In the genomic region with DNA sequence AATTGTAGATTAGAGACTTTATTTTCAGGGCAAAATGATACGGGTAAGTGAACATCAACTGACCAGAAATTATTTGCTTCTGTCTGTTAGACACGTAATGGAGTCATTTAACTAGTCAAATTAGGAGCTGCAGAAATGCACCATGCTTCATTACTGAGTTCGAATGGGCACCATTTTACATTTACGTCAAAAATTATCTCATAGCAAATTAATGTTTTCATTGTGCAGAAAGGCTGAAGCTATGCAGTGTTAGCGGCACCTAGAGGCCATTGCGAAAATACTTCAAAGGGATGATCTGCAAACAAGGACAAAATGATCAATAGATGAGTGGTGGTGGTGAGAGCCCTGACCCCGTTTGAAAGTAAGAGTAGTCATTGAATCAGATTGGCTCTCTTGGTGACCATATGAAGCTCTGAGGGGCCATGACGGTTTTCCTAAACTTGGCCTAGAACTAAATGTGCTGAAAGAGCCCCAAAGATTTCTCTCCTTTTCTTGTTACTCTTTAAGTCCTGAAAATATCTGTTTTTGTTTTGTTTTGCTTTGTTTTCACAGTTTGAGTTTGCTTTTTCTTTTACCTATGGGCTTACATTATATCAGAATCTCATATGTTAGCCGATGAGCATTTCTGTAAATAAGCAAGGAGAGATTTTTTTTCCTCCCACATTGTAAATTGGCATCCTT, we compare ENCODE assay signal across 8 cellular contexts.
A peak's percentile ranks its signal among the peaks of the same experiment; 100 is the strongest.
DNase-seq lines count a peak whose midpoint lies in the region; ATAC-seq and TF ChIP-seq lines count a peak whose summit lies in the region.

No MANE protein-coding gene starts in this region.

- no peak overlapping the region for H3K27ac Mint-ChIP-seq in activated T-helper 2 cell treated with anti-CD3 and anti-CD28 coated beads, Interferon-gamma antibody, Interleukin-2, Interleukin-4, amounts not matched to agents 10 μg/mL and 5 μg/mL and 100 μg/mL, durations not matched to agents 14 hours and 24 hours and 36 hours

- no peaks in the 10 kb centered on the region for H3K4me1 ChIP-seq in spleen

- TF ChIP-seq CTCF in BJ (IDR thresholded peaks at IDR 0.05; ENCODE audit: insufficient read depth, low read depth, low read length): peak; percentile 81
- TF ChIP-seq CTCF in GM12874 (IDR thresholded peaks at IDR 0.05; ENCODE audit: insufficient read depth, low read depth, low read length): peak; percentile 72
- TF ChIP-seq CTCF in spleen (IDR thresholded peaks at IDR 0.05 in 8 of 11, conservative IDR thresholded peaks at IDR 0.05 in 3 of 11): peak in 8 of 11 experiments; percentile 21 to 59 (median 52)

- POLR2A ChIA-PET in BJ (lab: Charles Lee): no interaction called here

- TF ChIP-seq POLR2A in spleen (IDR thresholded peaks at IDR 0.05): no peak

- no peak overlapping the region for H3K4me3 Mint-ChIP-seq in activated T-helper 2 cell treated with anti-CD3 and anti-CD28 coated beads, Interferon-gamma antibody, Interleukin-2, Interleukin-4, amounts not matched to agents 10 μg/mL and 5 μg/mL and 100 μg/mL, durations not matched to agents 14 hours and 24 hours and 36 hours (ENCODE audit: low read depth)

- H3K36me3 ChIP-seq in BJ (ENCODE audit: control insufficient read depth, insufficient read depth, low read length) (no peaks in the 10 kb centered on the region), spleen (no peaks in the 10 kb centered on the region)

- no peaks in the 10 kb centered on the region for H3K27me3 ChIP-seq in BJ (ENCODE audit: control insufficient read depth, insufficient read depth, low read length)
- peaks cover 0 to 57% (median 11%) of the 10 kb centered on the region in 7 donors for H3K27me3 ChIP-seq in spleen (replicated peaks in 1 of 7)

- no peak overlapping the region for H3K27ac ChIP-seq in spleen

- H3K4me3 ChIP-seq in BJ (ENCODE audit: low read depth, low read length) (no peak overlapping the region), spleen (no peak overlapping the region)

- H3K27me3 Mint-ChIP-seq in activated T-helper 2 cell treated with anti-CD3 and anti-CD28 coated beads, Interferon-gamma antibody, Interleukin-2, Interleukin-4, amounts not matched to agents 10 μg/mL and 5 μg/mL and 100 μg/mL, durations not matched to agents 14 hours and 24 hours and 36 hours (ENCODE audit: low read depth): no peaks in the 10 kb centered on the region

- no peaks in the 10 kb centered on the region for H3K9me3 ChIP-seq in spleen

- no peaks in the 10 kb centered on the region for H3K36me3 Mint-ChIP-seq in activated T-helper 2 cell treated with anti-CD3 and anti-CD28 coated beads, Interferon-gamma antibody, Interleukin-2, Interleukin-4, amounts not matched to agents 10 μg/mL and 5 μg/mL and 100 μg/mL, durations not matched to agents 14 hours and 24 hours and 36 hours (ENCODE audit: low read depth)

- CTCF ChIA-PET in BJ (lab: Yijun Ruan, JAX): interaction anchor here (0.6 to 1.9 kb wide), 10 partner anchors 8 to 1040 kb away, joined by 3 to 6 read pairs (median 3); no protein-coding TSS in a partner anchor

- ATAC-seq in left ventricle myocardium superior (peak; percentile 44), HG03045 (IDR thresholded peaks at IDR 0.05; ENCODE audit: unreplicated experiment) (no peak)

- DNase-seq in BJ (ENCODE audit: low read depth) (no peak), NCI-H2227 treated with DMSO at 0.1 percent for 48 hours (lab: John Stamatoyannopoulos, UW) (peak; percentile 43), left ventricle myocardium superior (no peak), spleen (no peak), cortex of kidney (lab: John Stamatoyannopoulos, UW) (no peak)
- DNase-seq in activated T-helper 2 cell treated with anti-CD3 and anti-CD28 coated beads, Interferon-gamma antibody, Interleukin-2, Interleukin-4, amounts not matched to agents 10 μg/mL and 5 μg/mL and 100 μg/mL, durations not matched to agents 14 hours and 24 hours and 36 hours (ENCODE audit: low spot score): peak; percentile 18

- WGBS in spleen, 5 donors: 16 to 19% (median 18%) methylated on average over 9 of the region's 9 CpGs

- H3K9me3 Mint-ChIP-seq in activated T-helper 2 cell treated with anti-CD3 and anti-CD28 coated beads, Interferon-gamma antibody, Interleukin-2, Interleukin-4, amounts not matched to agents 10 μg/mL and 5 μg/mL and 100 μg/mL, durations not matched to agents 14 hours and 24 hours and 36 hours: no peaks in the 10 kb centered on the region

- no peaks in the 10 kb centered on the region for H3K4me1 Mint-ChIP-seq in activated T-helper 2 cell treated with anti-CD3 and anti-CD28 coated beads, Interferon-gamma antibody, Interleukin-2, Interleukin-4, amounts not matched to agents 10 μg/mL and 5 μg/mL and 100 μg/mL, durations not matched to agents 14 hours and 24 hours and 36 hours (ENCODE audit: low read depth)

- intact Hi-C loops in activated T-helper 2 cell treated with anti-CD3 and anti-CD28 coated beads, Interferon-gamma antibody, Interleukin-2, Interleukin-4, amounts not matched to agents 10 μg/mL and 5 μg/mL and 100 μg/mL, durations not matched to agents 14 hours and 24 hours and 36 hours (cut with micrococcal nuclease): loop anchor here (10.0 kb wide), 1 partner anchor 425 kb away; no protein-coding TSS in a partner anchor
- intact Hi-C loops in left ventricle myocardium superior (cut with micrococcal nuclease): loop anchor here (10.0 kb wide), 1 partner anchor 425 kb away; no protein-coding TSS in a partner anchor
- intact Hi-C loops in spleen (cut with DNase I; ENCODE audit: low total_unique reads): loop anchor here (5.0 kb wide), 1 partner anchor 428 kb away; no protein-coding TSS in a partner anchor

Comparison
In these comparisons a context has a peak if more than half of its experiments do, and no peak if none do; other contexts are left out.
1. DNase-seq: peak in NCI-H2227 treated with DMSO at 0.1 percent for 48 hours (single experiment) and activated T-helper 2 cell treated with anti-CD3 and anti-CD28 coated beads, Interferon-gamma antibody, Interleukin-2, Interleukin-4, amounts not matched to agents 10 μg/mL and 5 μg/mL and 100 μg/mL, durations not matched to agents 14 hours and 24 hours and 36 hours (single experiment); none in BJ (single experiment), left ventricle myocardium superior (single experiment), spleen (single experiment) and cortex of kidney (single experiment).
2. Peak in every context shown above with its lines, with median percentiles within 50 percentile points of each other: CTCF ChIP-seq.